In the genomic region with DNA sequence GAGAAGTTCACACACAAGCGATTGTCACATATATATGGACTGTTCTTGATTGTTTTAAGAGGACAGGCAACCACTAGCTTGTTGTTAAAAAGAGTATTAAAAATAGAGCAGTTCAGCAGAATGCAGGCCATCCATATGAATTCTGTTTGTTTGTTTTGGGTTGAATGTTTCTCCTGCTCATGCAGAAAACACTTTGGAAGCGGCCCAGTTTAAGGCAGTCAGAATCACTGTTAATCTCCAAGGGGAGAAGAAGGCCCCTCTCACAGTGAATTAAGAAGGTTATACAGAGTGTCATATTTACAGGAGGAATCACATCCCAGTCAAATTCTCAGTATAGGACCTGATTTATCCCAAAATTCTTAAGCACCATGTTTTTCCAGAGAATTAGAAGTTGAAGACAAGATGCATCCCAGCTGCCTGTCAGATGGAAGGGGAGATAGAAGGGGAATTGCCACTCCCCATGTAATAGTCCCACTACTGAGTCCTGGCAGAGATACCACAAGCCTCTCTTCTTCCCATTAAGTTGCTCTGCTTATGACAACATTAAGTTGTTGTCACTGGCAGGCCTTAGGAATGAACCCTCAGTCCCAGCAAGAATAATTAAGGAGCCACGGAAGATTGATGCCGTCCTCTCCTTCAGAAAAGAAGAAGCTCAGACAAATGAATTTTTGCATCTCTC, we compare ENCODE assay signal across 15 cellular contexts.
"Had no signal": no experiment of that assay in that cellular context is flagged by ENCODE, and none has a peak within 500 bp of the region (broad histone marks: within the 10 kb centered on the region; RNA-seq: fewer than 3 reads in every experiment).

No MANE protein-coding gene starts in this region.

- H3K9me3 Mint-ChIP-seq: activated CD4-positive, alpha-beta T cell treated with anti-CD3 and anti-CD28 coated beads, Interleukin-2, amount 10 ng/mL, durations not matched to agents 7 days and 5 days; activated naive CD8-positive, alpha-beta T cell treated with anti-CD3 and anti-CD28 coated beads, Interleukin-2, amount 50 U/mL, for 24 hours had no signal

- ATAC-seq: activated naive CD8-positive, alpha-beta T cell treated with anti-CD3 and anti-CD28 coated beads, Interleukin-2, amount 50 U/mL, for 24 hours; lower lobe of right lung; pancreas; T-helper 17 cell had no signal

- H3K27ac ChIP-seq: cardiac muscle cell, lower lobe of right lung, pancreas had no signal

- H3K27me3 Mint-ChIP-seq: activated CD4-positive, alpha-beta T cell treated with anti-CD3 and anti-CD28 coated beads, Interleukin-2, amount 10 ng/mL, durations not matched to agents 7 days and 5 days; activated naive CD8-positive, alpha-beta T cell treated with anti-CD3 and anti-CD28 coated beads, Interleukin-2, amount 50 U/mL, for 24 hours had no signal

- H3K27ac Mint-ChIP-seq: activated CD4-positive, alpha-beta T cell treated with anti-CD3 and anti-CD28 coated beads, Interleukin-2, amount 10 ng/mL, durations not matched to agents 7 days and 5 days; activated naive CD8-positive, alpha-beta T cell treated with anti-CD3 and anti-CD28 coated beads, Interleukin-2, amount 50 U/mL, for 24 hours; T-helper 17 cell had no signal

- H3K9me3 ChIP-seq: lower lobe of right lung, pancreas, tibial nerve had no signal

- H3K4me1 Mint-ChIP-seq: activated CD4-positive, alpha-beta T cell treated with anti-CD3 and anti-CD28 coated beads, Interleukin-2, amount 10 ng/mL, durations not matched to agents 7 days and 5 days; activated naive CD8-positive, alpha-beta T cell treated with anti-CD3 and anti-CD28 coated beads, Interleukin-2, amount 50 U/mL, for 24 hours; T-helper 17 cell had no signal

- DNase-seq: activated CD4-positive, alpha-beta T cell treated with anti-CD3 and anti-CD28 coated beads, Interleukin-2, amount 10 ng/mL, durations not matched to agents 7 days and 5 days; activated CD4-positive, CD25-positive, alpha-beta regulatory T cell; activated naive CD4-positive, alpha-beta T cell; activated naive CD8-positive, alpha-beta T cell treated with anti-CD3 and anti-CD28 coated beads, Interleukin-2, amount 50 U/mL, for 24 hours; hypothalamus; lower lobe of right lung; midbrain; pancreas; stimulated activated CD4-positive, alpha-beta T cell treated with anti-CD3 and anti-CD28 coated beads, Interleukin-15, amount 100 ng/mL, for 24 hours; stimulated activated CD4-positive, alpha-beta T cell treated with anti-CD3 and anti-CD28 coated beads, Interleukin-4, amount 100 ng/mL, for 1 hour; stimulated activated naive CD4-positive, alpha-beta T cell treated with Interleukin-2 at 50 U/mL for 16 hours; substantia nigra; T-helper 17 cell had no signal

- H3K4me3 Mint-ChIP-seq: activated CD4-positive, alpha-beta T cell treated with anti-CD3 and anti-CD28 coated beads, Interleukin-2, amount 10 ng/mL, durations not matched to agents 7 days and 5 days; activated naive CD8-positive, alpha-beta T cell treated with anti-CD3 and anti-CD28 coated beads, Interleukin-2, amount 50 U/mL, for 24 hours; T-helper 17 cell had no signal

- H3K27me3 ChIP-seq: cardiac muscle cell, pancreas, tibial nerve had no signal

- H3K36me3 ChIP-seq: cardiac muscle cell, pancreas had no signal

- H3K4me3 ChIP-seq: cardiac muscle cell, lower lobe of right lung, pancreas, tibial nerve had no signal

- H3K4me1 ChIP-seq: lower lobe of right lung, pancreas had no signal
